Comparison of ENCODE assay signal across 35 cellular contexts in the genomic region with DNA sequence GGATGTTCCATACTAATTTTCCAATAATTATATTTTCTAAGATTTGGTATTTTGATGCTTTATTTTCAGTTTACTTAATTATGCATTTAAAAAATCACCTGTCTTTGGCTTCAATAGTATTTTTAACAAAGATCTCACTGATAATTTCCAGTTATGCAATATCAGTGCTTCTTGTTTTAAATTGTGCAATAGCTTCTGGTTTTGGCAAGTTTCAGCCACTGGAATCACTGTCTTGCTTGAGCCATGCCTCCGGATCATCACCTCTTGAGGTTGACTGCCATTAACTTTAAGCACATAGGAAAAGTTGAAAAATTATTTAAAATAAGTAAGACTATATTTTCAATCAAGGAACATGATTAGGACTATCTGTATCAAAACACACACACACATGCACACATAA.
"Had no signal": no experiment of that assay in that cellular context is flagged by ENCODE, and none has a peak within 500 bp of the region (broad histone marks: within the 10 kb centered on the region; RNA-seq: fewer than 3 reads in every experiment).

No MANE protein-coding gene starts in this region.

- H3K27me3 Mint-ChIP-seq: activated CD4-positive, alpha-beta memory T cell treated with anti-CD3 and anti-CD28 coated beads, Interleukin-2, amount 10 ng/mL, durations not matched to agents 7 days and 5 days; activated CD8-positive, alpha-beta memory T cell treated with anti-CD3 and anti-CD28 coated beads, Interleukin-2, amount 10 ng/mL, durations not matched to agents 7 days and 5 days; activated naive CD4-positive, alpha-beta T cell treated with anti-CD3 and anti-CD28 coated beads, Interleukin-2, amount 10 ng/mL, durations not matched to agents 7 days and 5 days; activated naive CD8-positive, alpha-beta T cell; activated naive CD8-positive, alpha-beta T cell treated with anti-CD3 and anti-CD28 coated beads, Interleukin-2, amount 50 U/mL, for 24 hours; brain had no signal

- H3K36me3 ChIP-seq: Peyer's patch, SJSA1, WERI-Rb-1 had no signal

- ATAC-seq: activated CD8-positive, alpha-beta memory T cell treated with anti-CD3 and anti-CD28 coated beads, Interleukin-2, amount 10 ng/mL, durations not matched to agents 7 days and 5 days; activated naive CD8-positive, alpha-beta T cell treated with anti-CD3 and anti-CD28 coated beads, Interleukin-2, amount 50 U/mL, for 24 hours; PC-3 had no signal

- H3K9me3 ChIP-seq: Peyer's patch, SK-N-SH had no signal

- H3K4me1 ChIP-seq: Peyer's patch, SJSA1 had no signal

- H3K27me3 ChIP-seq: Peyer's patch, SJSA1 had no signal

- H3K9ac ChIP-seq: SK-N-SH had no signal

- H3K4me3 ChIP-seq: Peyer's patch, SJSA1 had no signal

- H3K4me3 Mint-ChIP-seq: activated CD4-positive, alpha-beta memory T cell treated with anti-CD3 and anti-CD28 coated beads, Interleukin-2, amount 10 ng/mL, durations not matched to agents 7 days and 5 days; activated CD8-positive, alpha-beta memory T cell treated with anti-CD3 and anti-CD28 coated beads, Interleukin-2, amount 10 ng/mL, durations not matched to agents 7 days and 5 days; activated naive CD4-positive, alpha-beta T cell treated with anti-CD3 and anti-CD28 coated beads, Interleukin-2, amount 10 ng/mL, durations not matched to agents 7 days and 5 days; activated naive CD8-positive, alpha-beta T cell; activated naive CD8-positive, alpha-beta T cell treated with anti-CD3 and anti-CD28 coated beads, Interleukin-2, amount 50 U/mL, for 24 hours; brain had no signal

- H3K36me3 Mint-ChIP-seq: activated CD8-positive, alpha-beta memory T cell treated with anti-CD3 and anti-CD28 coated beads, Interleukin-2, amount 10 ng/mL, durations not matched to agents 7 days and 5 days; activated naive CD4-positive, alpha-beta T cell treated with anti-CD3 and anti-CD28 coated beads, Interleukin-2, amount 10 ng/mL, durations not matched to agents 7 days and 5 days; activated naive CD8-positive, alpha-beta T cell; brain had no signal

- H3K4me2 ChIP-seq: SK-N-SH had no signal

- H3K27ac Mint-ChIP-seq: activated CD4-positive, alpha-beta memory T cell treated with anti-CD3 and anti-CD28 coated beads, Interleukin-2, amount 10 ng/mL, durations not matched to agents 7 days and 5 days; activated CD8-positive, alpha-beta memory T cell treated with anti-CD3 and anti-CD28 coated beads, Interleukin-2, amount 10 ng/mL, durations not matched to agents 7 days and 5 days; activated naive CD4-positive, alpha-beta T cell treated with anti-CD3 and anti-CD28 coated beads, Interleukin-2, amount 10 ng/mL, durations not matched to agents 7 days and 5 days; activated naive CD8-positive, alpha-beta T cell; activated naive CD8-positive, alpha-beta T cell treated with anti-CD3 and anti-CD28 coated beads, Interleukin-2, amount 50 U/mL, for 24 hours; brain had no signal

- DNase-seq: activated CD4-positive, alpha-beta memory T cell treated with anti-CD3 and anti-CD28 coated beads, Interleukin-2, amount 10 ng/mL, durations not matched to agents 7 days and 5 days; activated CD4-positive, alpha-beta T cell treated with anti-CD3 and anti-CD28 coated beads for 1 hour; activated CD4-positive, alpha-beta T cell treated with anti-CD3 and anti-CD28 coated beads for 48 hours; activated CD4-positive, CD25-positive, alpha-beta regulatory T cell; activated CD8-positive, alpha-beta memory T cell treated with anti-CD3 and anti-CD28 coated beads for 24 hours; activated CD8-positive, alpha-beta memory T cell treated with anti-CD3 and anti-CD28 coated beads, Interleukin-2, amount 10 ng/mL, durations not matched to agents 7 days and 5 days; activated CD8-positive, alpha-beta memory T cell treated with anti-CD3 and anti-CD28 coated beads, Interleukin-2, amount 50 U/mL, for 48 hours; activated effector memory CD4-positive, alpha-beta T cell treated with Interleukin-2 at 50 U/mL for 16 hours; activated naive CD4-positive, alpha-beta T cell treated with anti-CD3 and anti-CD28 coated beads, Interleukin-2, amount 10 ng/mL, durations not matched to agents 7 days and 5 days; activated naive CD8-positive, alpha-beta T cell treated with anti-CD3 and anti-CD28 coated beads, Interleukin-2, amount 50 U/mL, for 24 hours; activated T-cell treated with anti-CD3 and anti-CD28 coated beads, Interleukin-2, amount 50 U/mL, for 48 hours; anterior cingulate cortex; caudate nucleus; cerebellar nuclear complex; KG1; NCI-H1105; NCI-H1417 treated with DMSO at 0.1 percent for 48 hours; NCI-H187 treated with DMSO at 0.1 percent for 48 hours; NCI-H2081 treated with DMSO at 0.1 percent for 48 hours; NCI-H226; NCI-H446 treated with DMSO at 0.1 percent for 48 hours; NCI-H524; PC-3; Peyer's patch; RPMI8226; SHP77 treated with DMSO at 0.1 percent for 48 hours; SK-N-SH; SW 1271; T-helper 1 cell; T-helper 2 cell; T-helper 9 cell; WERI-Rb-1 had no signal

- H3K27ac ChIP-seq: Peyer's patch, SJSA1, WERI-Rb-1 had no signal

- H3K4me1 Mint-ChIP-seq: activated CD4-positive, alpha-beta memory T cell treated with anti-CD3 and anti-CD28 coated beads, Interleukin-2, amount 10 ng/mL, durations not matched to agents 7 days and 5 days; activated CD8-positive, alpha-beta memory T cell treated with anti-CD3 and anti-CD28 coated beads, Interleukin-2, amount 10 ng/mL, durations not matched to agents 7 days and 5 days; activated naive CD4-positive, alpha-beta T cell treated with anti-CD3 and anti-CD28 coated beads, Interleukin-2, amount 10 ng/mL, durations not matched to agents 7 days and 5 days; activated naive CD8-positive, alpha-beta T cell treated with anti-CD3 and anti-CD28 coated beads, Interleukin-2, amount 50 U/mL, for 24 hours; brain had no signal
